In genomic region chr5:180495292-180495691, GRCh38 we compare ENCODE assay signal across 8 cellular contexts. TPM values are rescaled to one million over a fixed set of nuclear protein-coding genes. Genes with fewer than 3 reads are reported as not detected.
DNase-seq lines count a peak whose midpoint lies in the region; ATAC-seq and TF ChIP-seq lines count a peak whose summit lies in the region.

No MANE protein-coding gene starts in this region.

- H3K27ac ChIP-seq in SJCRH30 (peak overlapping the region; percentile 70; the same call in 1 of the 2 replicates), fibroblast of lung (ENCODE audit: insufficient read depth, low read length) (peak overlapping the region; percentile 89), psoas muscle (peak overlapping the region; percentile 89)

- H3K4me3 ChIP-seq in GM12875 (ENCODE audit: low read depth, low read length) (peak overlapping the region; percentile 75), SJCRH30 (peak overlapping the region; percentile 88), fibroblast of lung (replicated peaks in 1 of 4; ENCODE audit: control extremely low read depth in 1 of 4, insufficient read depth in 1 of 4, low read depth in 3 of 4, low read length in 4 of 4) (peak overlapping the region; percentile 55 to 97 (median 63)), psoas muscle (peak overlapping the region; percentile 99)

- TF ChIP-seq CTCF in GM12875 (IDR thresholded peaks at IDR 0.05; ENCODE audit: borderline replicate concordance, insufficient read depth, low read depth, low read length) (no peak), fibroblast of lung (conservative IDR thresholded peaks at IDR 0.05 in 1 of 2, IDR thresholded peaks at IDR 0.05 in 1 of 2; ENCODE audit: low read depth in 1 of 2, low read length in 2 of 2) (no peak), psoas muscle (IDR thresholded peaks at IDR 0.05) (no peak)

- H3K79me2 ChIP-seq in fibroblast of lung (ENCODE audit: control insufficient read depth, insufficient read depth, low read length): peaks cover 52% of the 10 kb centered on the region

- peak overlapping the region; percentile 71 for H3K4me2 ChIP-seq in fibroblast of lung (ENCODE audit: extremely low read depth, insufficient read depth, low read length)

- no peak for DNase-seq in SJCRH30
- no peak for DNase-seq in fibroblast of lung (ENCODE audit: low read depth in 2 of 2)
- DNase-seq in psoas muscle: no peak
- no peak for DNase-seq in NCI-H446 (lab: John Stamatoyannopoulos, UW)
- no peak for DNase-seq in T-helper 9 cell
- DNase-seq in HCEC 1CT: no peak
- no peak for DNase-seq in effector CD4-positive, alpha-beta T cell

- H4K20me1 ChIP-seq in fibroblast of lung (ENCODE audit: control insufficient read depth, extremely low read depth, insufficient read depth, low read length): no peaks in the 10 kb centered on the region

- no peak overlapping the region for H2AFZ ChIP-seq in fibroblast of lung (ENCODE audit: low read length)

- H3K9me3 ChIP-seq in SJCRH30 (replicated peaks): no peaks in the 10 kb centered on the region
- no peaks in the 10 kb centered on the region for H3K9me3 ChIP-seq in fibroblast of lung (ENCODE audit: control insufficient read depth, insufficient read depth, low read depth, low read length)
- no peaks in the 10 kb centered on the region for H3K9me3 ChIP-seq in psoas muscle

- no peaks in the 10 kb centered on the region for H3K27me3 ChIP-seq in SJCRH30
- no peaks in the 10 kb centered on the region for H3K27me3 ChIP-seq in fibroblast of lung (ENCODE audit: control insufficient read depth, insufficient read depth, low read length)
- no peaks in the 10 kb centered on the region for H3K27me3 ChIP-seq in psoas muscle (ENCODE audit: insufficient read depth in 3 of 3, low read length in 2 of 3)

- H3K4me1 ChIP-seq in SJCRH30 (no peaks in the 10 kb centered on the region), fibroblast of lung (ENCODE audit: control insufficient read depth, extremely low read depth, insufficient read depth, low read length) (peaks cover 2% of the 10 kb centered on the region), psoas muscle (peaks cover 19% of the 10 kb centered on the region)

- H3K9ac ChIP-seq in fibroblast of lung (ENCODE audit: insufficient read depth, low read length): peak overlapping the region; percentile 0

- 10 to 16% (median 10%) methylated on average over 7 of the region's 7 CpGs for WGBS in psoas muscle, 3 donors

- no peak for ATAC-seq in psoas muscle

- intact Hi-C loops in psoas muscle (cut with DNase I): no loop called here

- peaks cover 17% of the 10 kb centered on the region for H3K36me3 ChIP-seq in SJCRH30
- no peaks in the 10 kb centered on the region for H3K36me3 ChIP-seq in fibroblast of lung (ENCODE audit: control insufficient read depth, insufficient read depth, low read length)
- H3K36me3 ChIP-seq in psoas muscle (ENCODE audit: insufficient read depth in 1 of 2, low read depth in 1 of 2): peaks cover 0 to 6% of the 10 kb centered on the region in 2 donors

RNA-seq across cellular contexts. Expression of gene CNOT6, which starts 1.1 kb away (rescaled TPM):
- 26.1 and 28.2 TPM in 2 replicates for total RNA-seq in SJCRH30 (2014; rRNA removed; shearing (Covaris generic))
- total RNA-seq in fibroblast of lung: 11.3 and 12.7 TPM in 2 replicates
- polyA plus RNA-seq in fibroblast of lung: 19.5 and 20.0 TPM in 2 replicates
- polyA plus RNA-seq in fibroblast of lung (2012): 13.8 and 14.2 TPM in 2 replicates
- 2.0 and 5.3 TPM in 2 replicates for polyA minus RNA-seq in fibroblast of lung (ENCODE audit: low replicate concordance)
- 10 to 100 TPM in 1 of 4 donors, 1 to 10 TPM in 3; 7.0 to 12.7 (median 8.9) TPM for total RNA-seq in psoas muscle
- polyA plus RNA-seq in psoas muscle: 10 to 100 TPM in 1 of 3 donors, 1 to 10 TPM in 2; 3.6 to 13.7 (median 8.4) TPM
